Comparison of ENCODE assay signal across 23 cellular contexts in the genomic region with DNA sequence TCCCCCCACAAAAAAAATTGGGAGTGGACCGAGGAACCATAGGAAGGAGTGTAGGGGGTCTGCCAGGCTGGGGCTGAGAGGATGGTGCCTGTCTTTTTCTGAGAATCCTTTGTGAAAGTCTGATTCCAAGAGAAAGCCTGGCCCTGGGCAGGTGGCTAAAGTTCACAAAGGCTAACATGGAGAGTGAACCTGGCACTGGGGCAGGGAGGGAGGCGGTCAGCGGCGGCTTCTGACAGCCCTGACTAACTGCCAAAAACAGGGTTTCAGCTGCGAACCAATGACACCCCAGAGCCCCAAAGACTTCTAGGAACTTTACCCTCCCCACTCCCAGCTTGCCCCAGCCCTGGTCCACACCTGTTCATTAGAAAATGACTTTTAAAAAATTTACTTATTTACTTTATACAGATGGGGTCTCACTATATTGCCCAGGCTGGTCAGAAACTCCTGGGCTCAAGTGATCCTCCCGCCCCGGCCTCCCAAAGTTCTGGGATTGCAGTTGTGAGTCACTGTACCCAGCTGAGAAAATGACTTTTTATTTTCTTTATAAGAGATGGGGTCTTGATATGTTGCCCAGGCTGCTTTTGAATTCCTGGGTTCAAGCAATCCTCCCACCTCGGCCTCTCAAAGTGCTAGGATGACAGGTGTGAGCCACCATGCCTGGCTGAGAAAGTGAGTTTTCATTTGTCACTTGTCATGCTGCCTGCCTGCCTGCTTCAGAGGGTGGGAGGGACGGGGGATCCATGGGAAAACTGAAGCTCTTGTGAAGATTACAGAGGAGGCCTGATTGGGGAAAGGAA.
"Had no signal": no experiment of that assay in that cellular context is flagged by ENCODE, and none has a peak within 500 bp of the region (broad histone marks: within the 10 kb centered on the region; RNA-seq: fewer than 3 reads in every experiment).

No MANE protein-coding gene starts in this region.

- H3K4me3 Mint-ChIP-seq: activated CD8-positive, alpha-beta T cell treated with anti-CD3 and anti-CD28 coated beads for 36 hours; activated T-cell treated with anti-CD3 and anti-CD28 coated beads, Interleukin-2, amount 50 U/mL, for 72 hours; nephron; T-helper 1 cell treated with Interleukin-12 subunit alpha and Interleukin-12 subunit beta and Interleukin-4 antibody, amounts not matched to agents 30 μg/mL and 1 μg/mL, for 36 hours; type B pancreatic cell had no signal

- H3K27ac ChIP-seq: cardiac muscle cell, dorsolateral prefrontal cortex, epithelial cell of prostate, skin epidermis, stomach, VCaP had no signal

- FAIRE-seq: islet of Langerhans had no signal

- H3K27ac Mint-ChIP-seq: activated CD8-positive, alpha-beta T cell treated with anti-CD3 and anti-CD28 coated beads for 36 hours; activated naive CD4-positive, alpha-beta T cell treated with anti-CD3 and anti-CD28 coated beads, Interleukin-2, amount 50 U/mL, for 72 hours; activated T-cell treated with anti-CD3 and anti-CD28 coated beads, Interleukin-2, amount 50 U/mL, for 72 hours; nephron; T-helper 1 cell treated with Interleukin-12 subunit alpha and Interleukin-12 subunit beta and Interleukin-4 antibody, amounts not matched to agents 30 μg/mL and 1 μg/mL, for 36 hours; type B pancreatic cell had no signal

- H3K4me1 ChIP-seq: stomach had no signal

- H3K9me3 Mint-ChIP-seq: activated naive CD4-positive, alpha-beta T cell treated with anti-CD3 and anti-CD28 coated beads, Interleukin-2, amount 50 U/mL, for 72 hours; type B pancreatic cell had no signal

- H3K36me3 Mint-ChIP-seq: type B pancreatic cell had no signal

- H3K27me3 ChIP-seq: cardiac muscle cell, stomach had no signal

- H3K36me3 ChIP-seq: cardiac muscle cell, stomach had no signal

- DNase-seq: activated CD4-positive, alpha-beta T cell treated with anti-CD3 and anti-CD28 coated beads for 1 hour; activated CD8-positive, alpha-beta T cell treated with anti-CD3 and anti-CD28 coated beads for 36 hours; activated gamma-delta T cell treated with Interleukin-2 at 50 U/mL for 16 hours; activated T-cell treated with anti-CD3 and anti-CD28 coated beads, Interleukin-2, amount 50 U/mL, for 72 hours; amygdala; foreskin fibroblast; left colon; midbrain; nucleus accumbens; retina; stimulated activated CD4-positive, alpha-beta T cell treated with anti-CD3 and anti-CD28 coated beads, Interleukin-15, amount 100 ng/mL, for 24 hours; stimulated activated CD4-positive, alpha-beta T cell treated with anti-CD3 and anti-CD28 coated beads, Interleukin-2, amount 100 ng/mL, for 48 hours; stomach had no signal

- H3K9me3 ChIP-seq: stomach had no signal

- H3K4me3 ChIP-seq: cardiac muscle cell, dorsolateral prefrontal cortex, skin epidermis, stomach had no signal

- H3K27me3 Mint-ChIP-seq: activated CD8-positive, alpha-beta T cell treated with anti-CD3 and anti-CD28 coated beads for 36 hours; type B pancreatic cell had no signal

- ATAC-seq: activated CD8-positive, alpha-beta T cell treated with anti-CD3 and anti-CD28 coated beads for 36 hours; activated naive CD4-positive, alpha-beta T cell treated with anti-CD3 and anti-CD28 coated beads, Interleukin-2, amount 50 U/mL, for 72 hours; activated T-cell treated with anti-CD3 and anti-CD28 coated beads, Interleukin-2, amount 50 U/mL, for 72 hours; left colon had no signal
